ENCODE assay signal across 19 cellular contexts in genomic region chr20:49136817-49137571, GRCh38.
"Had no signal": no experiment of that assay in that cellular context is flagged by ENCODE, and none has a peak within 500 bp of the region (broad histone marks: within the 10 kb centered on the region; RNA-seq: fewer than 3 reads in every experiment).

No MANE protein-coding gene starts in this region.

- H3K4me3 Mint-ChIP-seq: activated CD4-positive, alpha-beta T cell treated with anti-CD3 and anti-CD28 coated beads, Interleukin-2, amount 10 ng/mL, durations not matched to agents 24 days and 14 days; activated naive CD4-positive, alpha-beta T cell treated with anti-CD3 and anti-CD28 coated beads for 36 hours; activated naive CD8-positive, alpha-beta T cell treated with anti-CD3 and anti-CD28 coated beads, Interleukin-2, amount 50 U/mL, for 24 hours; activated T-cell treated with anti-CD3 and anti-CD28 coated beads, Interleukin-2, amount 50 U/mL, for 72 hours; memory B cell had no signal

- H3K27me3 ChIP-seq: foreskin keratinocyte, sigmoid colon, testis, vagina had no signal

- FAIRE-seq: keratinocyte had no signal

- H3K9me3 Mint-ChIP-seq: activated CD4-positive, alpha-beta T cell treated with anti-CD3 and anti-CD28 coated beads, Interleukin-2, amount 10 ng/mL, durations not matched to agents 24 days and 14 days; activated naive CD4-positive, alpha-beta T cell treated with anti-CD3 and anti-CD28 coated beads for 36 hours; activated naive CD8-positive, alpha-beta T cell treated with anti-CD3 and anti-CD28 coated beads, Interleukin-2, amount 50 U/mL, for 24 hours; activated T-cell treated with anti-CD3 and anti-CD28 coated beads, Interleukin-2, amount 50 U/mL, for 72 hours; memory B cell had no signal

- H3K4me1 ChIP-seq: foreskin keratinocyte had no signal

- H3K4me1 Mint-ChIP-seq: activated naive CD8-positive, alpha-beta T cell treated with anti-CD3 and anti-CD28 coated beads, Interleukin-2, amount 50 U/mL, for 24 hours had no signal

- H3K27ac Mint-ChIP-seq: activated naive CD4-positive, alpha-beta T cell treated with anti-CD3 and anti-CD28 coated beads for 36 hours; activated naive CD8-positive, alpha-beta T cell treated with anti-CD3 and anti-CD28 coated beads, Interleukin-2, amount 50 U/mL, for 24 hours; activated T-cell treated with anti-CD3 and anti-CD28 coated beads, Interleukin-2, amount 50 U/mL, for 72 hours; memory B cell had no signal

- H3K27ac ChIP-seq: foreskin keratinocyte, sigmoid colon, testis, vagina had no signal

- H3K4me3 ChIP-seq: mucosa of descending colon, sigmoid colon, testis, vagina had no signal

- DNase-seq: activated CD4-positive, alpha-beta T cell treated with anti-CD3 and anti-CD28 coated beads, Interleukin-2, amount 10 ng/mL, durations not matched to agents 24 days and 14 days; activated CD8-positive, alpha-beta memory T cell treated with anti-CD3 and anti-CD28 coated beads, Interleukin-2, amount 50 U/mL, for 48 hours; activated effector memory CD4-positive, alpha-beta T cell treated with Interleukin-2 at 50 U/mL for 16 hours; activated naive CD4-positive, alpha-beta T cell treated with anti-CD3 and anti-CD28 coated beads for 36 hours; activated naive CD8-positive, alpha-beta T cell treated with anti-CD3 and anti-CD28 coated beads, Interleukin-2, amount 50 U/mL, for 24 hours; activated T-cell treated with anti-CD3 and anti-CD28 coated beads, Interleukin-2, amount 50 U/mL, for 72 hours; foreskin keratinocyte; left colon; mucosa of descending colon; sigmoid colon; stimulated activated CD4-positive, alpha-beta T cell treated with anti-CD3 and anti-CD28 coated beads, Interleukin-4, amount 100 ng/mL, for 1 hour; stimulated activated naive CD4-positive, alpha-beta T cell; T-helper 9 cell; testis; trophoblast cell had no signal

- ATAC-seq: activated CD4-positive, CD25-positive, alpha-beta regulatory T cell treated with anti-CD3 and anti-CD28 coated beads, Interleukin-2, amount 50 U/mL, for 24 hours; activated naive CD8-positive, alpha-beta T cell treated with anti-CD3 and anti-CD28 coated beads, Interleukin-2, amount 50 U/mL, for 24 hours; foreskin keratinocyte; left colon; mucosa of descending colon had no signal

- H3K9me3 ChIP-seq: mucosa of descending colon, sigmoid colon, testis, vagina had no signal

- H3K27me3 Mint-ChIP-seq: activated CD4-positive, alpha-beta T cell treated with anti-CD3 and anti-CD28 coated beads, Interleukin-2, amount 10 ng/mL, durations not matched to agents 24 days and 14 days; activated naive CD8-positive, alpha-beta T cell treated with anti-CD3 and anti-CD28 coated beads, Interleukin-2, amount 50 U/mL, for 24 hours; memory B cell had no signal
